ENCODE assay signal across 34 cellular contexts in genomic region chr11:129680907-129681306, GRCh38.
"Had no signal": no experiment of that assay in that cellular context is flagged by ENCODE, and none has a peak within 500 bp of the region (broad histone marks: within the 10 kb centered on the region; RNA-seq: fewer than 3 reads in every experiment).

No MANE protein-coding gene starts in this region.

- H3K36me3 ChIP-seq: ascending aorta, cardiac muscle cell had no signal

- DNase-seq: activated CD4-positive, alpha-beta memory T cell treated with anti-CD3 and anti-CD28 coated beads, Interleukin-2, amount 10 ng/mL, durations not matched to agents 7 days and 5 days; activated CD4-positive, alpha-beta T cell treated with anti-CD3 and anti-CD28 coated beads for 1 hour; activated CD4-positive, alpha-beta T cell treated with anti-CD3 and anti-CD28 coated beads for 48 hours; activated CD4-positive, CD25-positive, alpha-beta regulatory T cell; activated CD8-positive, alpha-beta memory T cell treated with anti-CD3 and anti-CD28 coated beads for 24 hours; activated CD8-positive, alpha-beta memory T cell treated with anti-CD3 and anti-CD28 coated beads, Interleukin-2, amount 10 ng/mL, durations not matched to agents 7 days and 5 days; activated CD8-positive, alpha-beta memory T cell treated with anti-CD3 and anti-CD28 coated beads, Interleukin-2, amount 50 U/mL, for 48 hours; activated gamma-delta T cell; activated naive CD4-positive, alpha-beta T cell treated with Interleukin-2 at 50 U/mL for 16 hours; activated naive CD8-positive, alpha-beta T cell treated with anti-CD3 and anti-CD28 coated beads, Interleukin-2, amount 10 ng/mL, durations not matched to agents 7 days and 5 days; activated T-cell treated with anti-CD3 and anti-CD28 coated beads, Interleukin-2, amount 50 U/mL, for 72 hours; amygdala; Kasumi-1; KG1; NCI-H1048; NCI-H1105 treated with DMSO at 0.1 percent for 48 hours; NCI-H1436; NCI-H1694 treated with DMSO at 0.1 percent for 48 hours; NCI-H2029; NCI-H345; NCI-H524 treated with DMSO at 0.1 percent for 48 hours; NK-92 treated with Interleukin-12 subunit alpha and Interleukin-12 subunit beta, amount 100 ng/mL, for 24 hours; PC-9; SIG-M5; T-cell; T-helper 17 cell; T1000 had no signal

- H3K9me3 Mint-ChIP-seq: activated CD4-positive, alpha-beta memory T cell treated with anti-CD3 and anti-CD28 coated beads, Interleukin-2, amount 10 ng/mL, durations not matched to agents 7 days and 5 days; activated naive CD4-positive, alpha-beta T cell treated with anti-CD3 and anti-CD28 coated beads, Interleukin-2, amount 50 U/mL, for 24 hours; activated naive CD8-positive, alpha-beta T cell treated with anti-CD3 and anti-CD28 coated beads, Interleukin-2, amount 10 ng/mL, durations not matched to agents 7 days and 5 days; activated T-cell treated with anti-CD3 and anti-CD28 coated beads, Interleukin-2, amount 50 U/mL, for 72 hours; activated T-helper 17 cell treated with anti-CD3 and anti-CD28 coated beads, Interleukin-2, amount 50 U/mL, for 72 hours; T-cell had no signal

- H3K27ac ChIP-seq: ascending aorta, cardiac muscle cell, PC-9, RWPE1 had no signal

- H3K27me3 ChIP-seq: ascending aorta, cardiac muscle cell had no signal

- H3K4me1 ChIP-seq: ascending aorta had no signal

- H3K9me3 ChIP-seq: ascending aorta had no signal

- H3K4me3 ChIP-seq: ascending aorta, cardiac muscle cell, PC-9 had no signal

- H3K27me3 Mint-ChIP-seq: activated CD4-positive, alpha-beta memory T cell treated with anti-CD3 and anti-CD28 coated beads, Interleukin-2, amount 10 ng/mL, durations not matched to agents 7 days and 5 days; activated CD8-positive, alpha-beta memory T cell treated with anti-CD3 and anti-CD28 coated beads, Interleukin-2, amount 10 ng/mL, durations not matched to agents 7 days and 5 days; activated naive CD4-positive, alpha-beta T cell treated with anti-CD3 and anti-CD28 coated beads, Interleukin-2, amount 50 U/mL, for 24 hours; T-helper 17 cell had no signal

- H3K4me3 Mint-ChIP-seq: activated CD4-positive, alpha-beta memory T cell treated with anti-CD3 and anti-CD28 coated beads, Interleukin-2, amount 10 ng/mL, durations not matched to agents 7 days and 5 days; activated CD8-positive, alpha-beta memory T cell treated with anti-CD3 and anti-CD28 coated beads, Interleukin-2, amount 10 ng/mL, durations not matched to agents 7 days and 5 days; activated naive CD4-positive, alpha-beta T cell treated with anti-CD3 and anti-CD28 coated beads, Interleukin-2, amount 50 U/mL, for 24 hours; activated naive CD8-positive, alpha-beta T cell treated with anti-CD3 and anti-CD28 coated beads, Interleukin-2, amount 10 ng/mL, durations not matched to agents 7 days and 5 days; activated T-helper 17 cell treated with anti-CD3 and anti-CD28 coated beads, Interleukin-2, amount 50 U/mL, for 72 hours; T-cell; T-helper 17 cell had no signal

- H3K4me1 Mint-ChIP-seq: activated CD4-positive, alpha-beta memory T cell treated with anti-CD3 and anti-CD28 coated beads, Interleukin-2, amount 10 ng/mL, durations not matched to agents 7 days and 5 days; activated CD8-positive, alpha-beta memory T cell treated with anti-CD3 and anti-CD28 coated beads, Interleukin-2, amount 10 ng/mL, durations not matched to agents 7 days and 5 days; activated naive CD8-positive, alpha-beta T cell treated with anti-CD3 and anti-CD28 coated beads, Interleukin-2, amount 10 ng/mL, durations not matched to agents 7 days and 5 days; activated T-helper 17 cell treated with anti-CD3 and anti-CD28 coated beads, Interleukin-2, amount 50 U/mL, for 72 hours; T-cell had no signal

- ATAC-seq: activated CD8-positive, alpha-beta memory T cell treated with anti-CD3 and anti-CD28 coated beads, Interleukin-2, amount 10 ng/mL, durations not matched to agents 7 days and 5 days; activated T-cell treated with anti-CD3 and anti-CD28 coated beads, Interleukin-2, amount 50 U/mL, for 72 hours; activated T-helper 17 cell treated with anti-CD3 and anti-CD28 coated beads, Interleukin-2, amount 50 U/mL, for 72 hours; Right ventricle myocardium inferior; SK-N-SH treated with all-trans-retinoic acid at 6 μM for 48 hours; T-cell; T-helper 17 cell had no signal

- H3K36me3 Mint-ChIP-seq: activated CD8-positive, alpha-beta memory T cell treated with anti-CD3 and anti-CD28 coated beads, Interleukin-2, amount 10 ng/mL, durations not matched to agents 7 days and 5 days; activated naive CD8-positive, alpha-beta T cell treated with anti-CD3 and anti-CD28 coated beads, Interleukin-2, amount 10 ng/mL, durations not matched to agents 7 days and 5 days had no signal
